Comparison of ENCODE assay signal across 8 cellular contexts in genomic region chr4:38131371-38132139, GRCh38.
DNase-seq lines count a peak whose midpoint lies in the region; ATAC-seq and TF ChIP-seq lines count a peak whose summit lies in the region.

No MANE protein-coding gene starts in this region.

- TF ChIP-seq EP300 in stomach (IDR thresholded peaks at IDR 0.05), result no peak

- TF ChIP-seq CTCF in colonic mucosa (IDR thresholded peaks at IDR 0.05) (no peak), neural crest cell (conservative IDR thresholded peaks at IDR 0.05) (no peak), stomach (IDR thresholded peaks at IDR 0.05) (no peak)

- H3K4me3 ChIP-seq in colonic mucosa, result no peak overlapping the region
- no peak overlapping the region for H3K4me3 ChIP-seq in stomach

- H3K27me3 ChIP-seq in colonic mucosa (no peaks in the 10 kb centered on the region), stomach (no peaks in the 10 kb centered on the region)

- H3K36me3 ChIP-seq in colonic mucosa, result no peaks in the 10 kb centered on the region
- H3K36me3 ChIP-seq in stomach, result peaks cover under 1 to 37% (median 22%) of the 10 kb centered on the region in 4 donors

- peaks cover 74% of the 10 kb centered on the region for H3K4me1 Mint-ChIP-seq in activated CD4-positive, alpha-beta T cell treated with anti-CD3 and anti-CD28 coated beads for 36 hours
- peaks cover 63% of the 10 kb centered on the region for H3K4me1 Mint-ChIP-seq in neural crest cell

- peaks cover 3% of the 10 kb centered on the region for H3K27me3 Mint-ChIP-seq in activated CD4-positive, alpha-beta T cell treated with anti-CD3 and anti-CD28 coated beads for 36 hours
- no peaks in the 10 kb centered on the region for H3K27me3 Mint-ChIP-seq in neural crest cell (ENCODE audit: low read depth)

- H3K27ac ChIP-seq in colonic mucosa, result peak overlapping the region; percentile 77
- H3K27ac ChIP-seq in stomach, result peak overlapping the region in 4 of 5 donors; percentile 58 to 83 (median 79)

- H3K9me3 Mint-ChIP-seq in activated CD4-positive, alpha-beta T cell treated with anti-CD3 and anti-CD28 coated beads for 36 hours (ENCODE audit: low read depth), result no peaks in the 10 kb centered on the region
- no peaks in the 10 kb centered on the region for H3K9me3 Mint-ChIP-seq in neural crest cell

- H3K36me3 Mint-ChIP-seq in activated CD4-positive, alpha-beta T cell treated with anti-CD3 and anti-CD28 coated beads for 36 hours (ENCODE audit: low read depth), result peaks cover 52% of the 10 kb centered on the region
- peaks cover 13% of the 10 kb centered on the region for H3K36me3 Mint-ChIP-seq in neural crest cell (ENCODE audit: low read depth)

- CTCF ChIA-PET in activated CD4-positive, alpha-beta T cell treated with anti-CD3 and anti-CD28 coated beads for 36 hours (lab: Charles Lee), result interaction anchor here (1.0 to 3.0 kb wide), 7 partner anchors 21 to 178 kb away, joined by 3 to 21 read pairs (median 9); no protein-coding TSS in a partner anchor

- intact Hi-C loops in activated CD4-positive, alpha-beta T cell treated with anti-CD3 and anti-CD28 coated beads for 36 hours (cut with DNase I, micrococcal nuclease), result loop anchor here (1.0 to 5.0 kb wide), 19 partner anchors 30 to 1739 kb away; partner anchors contain the start of genes TBC1D1 (in 2 of the 2) and RELL1 (in 1 of the 2)
- intact Hi-C loops in colonic mucosa (cut with DNase I), result no loop called here
- intact Hi-C loops in stomach (cut with DNase I; ENCODE audit: low total_unique reads), result no loop called here

- peak overlapping the region; percentile 57 for H3K4me3 Mint-ChIP-seq in activated CD4-positive, alpha-beta T cell treated with anti-CD3 and anti-CD28 coated beads for 36 hours
- no peak overlapping the region for H3K4me3 Mint-ChIP-seq in neural crest cell

- peak; percentile 40 for ATAC-seq in HG02852 (IDR thresholded peaks at IDR 0.05; ENCODE audit: unreplicated experiment)
- peak; percentile 59 for ATAC-seq in activated CD4-positive, alpha-beta T cell treated with anti-CD3 and anti-CD28 coated beads for 36 hours

- no peaks in the 10 kb centered on the region for H3K9me3 ChIP-seq in colonic mucosa
- no peaks in the 10 kb centered on the region for H3K9me3 ChIP-seq in stomach

- WGBS in stomach, 5 donors, result 54 to 67% (median 66%) methylated on average over 11 to 12 of the region's 12 CpGs

- H3K27ac Mint-ChIP-seq in activated CD4-positive, alpha-beta T cell treated with anti-CD3 and anti-CD28 coated beads for 36 hours, result peak overlapping the region; percentile 96
- peak overlapping the region; percentile 83 for H3K27ac Mint-ChIP-seq in neural crest cell (ENCODE audit: unreplicated experiment)

- no peak for TF ChIP-seq POLR2A in stomach (IDR thresholded peaks at IDR 0.05)

- H3K9ac ChIP-seq in colonic mucosa (ENCODE audit: low read depth in 2 of 2, low read length in 2 of 2), result peak overlapping the region in 1 of 2 donors; percentile 70

- POLR2A ChIA-PET in activated CD4-positive, alpha-beta T cell treated with anti-CD3 and anti-CD28 coated beads for 36 hours (lab: Charles Lee), result interaction anchor here (0.6 to 2.3 kb wide), 12 partner anchors 29 to 818 kb away, joined by 3 to 21 read pairs (median 3); no protein-coding TSS in a partner anchor

- DNase-seq in CD1c-positive myeloid dendritic cell (ENCODE audit: extremely low spot score), result peak; percentile 63
- DNase-seq in activated CD4-positive, alpha-beta T cell treated with anti-CD3 and anti-CD28 coated beads for 36 hours, result peak; percentile 88
- DNase-seq in colonic mucosa, result no peak
- DNase-seq in neural crest cell (ENCODE audit: low read depth, low spot score), result no peak
- DNase-seq in stomach, result no peak
- no peak for DNase-seq in SKM-1 treated with dmso at 0.1 percent for 144 hours (lab: John Stamatoyannopoulos, UW; ENCODE audit: unreplicated experiment)
- no peak for DNase-seq in hepatic stellate cell (ENCODE audit: low spot score)

- H3K4me1 ChIP-seq in colonic mucosa, result peaks cover 5% of the 10 kb centered on the region
- H3K4me1 ChIP-seq in stomach, result peaks cover 24 to 60% (median 48%) of the 10 kb centered on the region in 4 donors

Comparison
In these comparisons a context has a peak if more than half of its experiments do, and no peak if none do; other contexts are left out.
1. DNase-seq: peak in CD1c-positive myeloid dendritic cell (single experiment) and activated CD4-positive, alpha-beta T cell treated with anti-CD3 and anti-CD28 coated beads for 36 hours (single experiment); none in colonic mucosa (single experiment), neural crest cell (single experiment), stomach (single experiment), SKM-1 treated with dmso at 0.1 percent for 144 hours (single experiment) and hepatic stellate cell (single experiment).
2. intact Hi-C loops: an anchor here in activated CD4-positive, alpha-beta T cell treated with anti-CD3 and anti-CD28 coated beads for 36 hours (1.0 to 5.0 kb wide); none called in colonic mucosa and stomach.